ENCODE assay signal across 8 cellular contexts in the genomic region with DNA sequence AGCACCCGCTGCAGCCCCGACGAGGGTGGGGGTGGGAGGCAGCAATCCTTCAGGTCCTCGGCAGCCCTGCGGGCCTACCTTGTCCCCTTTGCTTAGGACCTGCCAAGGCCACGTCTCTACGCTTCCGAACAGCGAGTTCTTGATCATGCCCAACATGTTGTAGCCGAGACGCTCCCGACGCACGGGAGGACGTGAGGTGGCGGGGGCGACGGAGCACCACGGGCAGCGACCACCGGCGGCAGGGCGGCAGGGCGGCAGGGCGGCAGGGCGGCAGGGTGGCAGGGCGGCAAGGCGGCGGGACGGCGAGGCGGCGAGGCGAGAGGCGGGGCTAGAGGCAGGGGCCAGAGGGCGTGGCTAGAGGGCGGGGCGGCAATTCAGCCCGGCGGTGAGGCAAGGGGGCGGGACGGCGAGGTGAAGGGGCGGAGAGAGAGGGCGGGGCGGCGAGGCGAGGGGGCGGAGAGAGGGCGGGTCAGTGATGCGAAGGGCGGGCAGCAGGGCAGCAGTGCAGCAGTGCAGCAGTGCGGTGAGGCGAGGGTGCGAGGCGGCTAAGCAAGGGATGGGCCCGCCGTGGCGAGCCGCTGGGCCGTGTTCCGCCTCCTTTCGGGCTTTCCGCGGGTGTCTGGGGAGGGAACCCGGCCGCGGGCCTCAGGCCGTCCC.
A peak's percentile ranks its signal among the peaks of the same experiment; 100 is the strongest.
DNase-seq lines count a peak whose midpoint lies in the region; ATAC-seq lines count a peak whose summit lies in the region.

A gene with protein sequence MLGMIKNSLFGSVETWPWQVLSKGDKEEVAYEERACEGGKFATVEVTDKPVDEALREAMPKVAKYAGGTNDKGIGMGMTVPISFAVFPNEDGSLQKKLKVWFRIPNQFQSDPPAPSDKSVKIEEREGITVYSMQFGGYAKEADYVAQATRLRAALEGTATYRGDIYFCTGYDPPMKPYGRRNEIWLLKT (minus strand): TSS at position 307 of the 657 bp plus-strand sequence. CDS start 151 bp downstream, at position 156.

- H3K36me3 Mint-ChIP-seq in central memory CD8-positive, alpha-beta T cell (ENCODE audit: insufficient read depth): peaks cover 7% of the 10 kb centered on the region

- peak; percentile 71 for ATAC-seq in GM19025 (IDR thresholded peaks at IDR 0.05; ENCODE audit: low read depth, unreplicated experiment)
- peak; percentile 89 for ATAC-seq in HG03342 (IDR thresholded peaks at IDR 0.05; ENCODE audit: unreplicated experiment)
- peak; percentile 88 for ATAC-seq in central memory CD8-positive, alpha-beta T cell (replicated peaks; ENCODE audit: extremely low read depth, poor library complexity, severe bottlenecking)

- H3K27me3 Mint-ChIP-seq in central memory CD8-positive, alpha-beta T cell: no peaks in the 10 kb centered on the region

- no peaks in the 10 kb centered on the region for H3K9me3 Mint-ChIP-seq in central memory CD8-positive, alpha-beta T cell

- in situ Hi-C loops in ACHN (cut with HindIII; ENCODE audit: low pct_ligation_motif_present, low pct_unique_long_range_greater_than_20kb, low sequenced_read_pairs): loop anchor here (25.0 kb wide), 1 partner anchor 212 kb away; no protein-coding TSS in a partner anchor

- H3K27ac Mint-ChIP-seq in central memory CD8-positive, alpha-beta T cell (ENCODE audit: low read depth): peak within 1 kb of the TSS; percentile 84

- peaks cover 25% of the 10 kb centered on the region for H3K4me1 Mint-ChIP-seq in central memory CD8-positive, alpha-beta T cell

- peak within 1 kb of the TSS; percentile 90 for H3K4me3 Mint-ChIP-seq in central memory CD8-positive, alpha-beta T cell

- peak; percentile 92 for DNase-seq in ACHN
- DNase-seq in NCI-H345 treated with DMSO at 0.1 percent for 48 hours (lab: John Stamatoyannopoulos, UW; ENCODE audit: unreplicated experiment): peak; percentile 97
- peak; percentile 92 for DNase-seq in activated CD4-positive, alpha-beta T cell treated with anti-CD3 and anti-CD28 coated beads for 1 hour
- DNase-seq in central memory CD8-positive, alpha-beta T cell (ENCODE audit: low spot score in 2 of 2): peak; percentile 91 to 97
- peak; percentile 99 for DNase-seq in islet precursor cell
- peak; percentile 99 for DNase-seq in stimulated activated CD4-positive, alpha-beta T cell treated with anti-CD3 and anti-CD28 coated beads, Interleukin-12 subunit alpha, Interleukin-12 subunit beta, amount 100 ng/mL, for 4 hours

Comparison
In these comparisons a context has a peak if more than half of its experiments do, and no peak if none do; other contexts are left out.
1. Peak in every context shown above with its lines: DNase-seq and ATAC-seq.